In genomic region chr22:38823076-38823475, GRCh38 we compare ENCODE assay signal across 25 cellular contexts. TPM values are rescaled to one million over a fixed set of nuclear protein-coding genes. Genes with fewer than 3 reads are reported as not detected.
A peak's percentile ranks its signal among the peaks of the same experiment; 100 is the strongest.
DNase-seq lines count a peak whose midpoint lies in the region; ATAC-seq and TF ChIP-seq lines count a peak whose summit lies in the region.
"Had no signal": no experiment of that assay in that cellular context is flagged by ENCODE, and none has a peak within 500 bp of the region (broad histone marks: within the 10 kb centered on the region; RNA-seq: fewer than 3 reads in every experiment).

No MANE protein-coding gene starts in this region.

- no peak overlapping the region for H2BK15ac ChIP-seq in neuronal stem cell (ENCODE audit: low read length)

- H3K27me3 ChIP-seq in neuronal stem cell (ENCODE audit: control insufficient read depth in 3 of 3, insufficient read depth in 3 of 3, low read depth in 1 of 3, low read length in 3 of 3) (peaks cover 0 to 9% (median 0%) of the 10 kb centered on the region in 3 experiments), WERI-Rb-1 (ENCODE audit: insufficient read depth, low read depth, severe bottlenecking) (no peaks in the 10 kb centered on the region)
- H3K27me3 ChIP-seq: BE2C, BLaER1 had no signal

- H3K4ac ChIP-seq in neuronal stem cell (ENCODE audit: low read length): no peak overlapping the region

- H3K4me3 ChIP-seq in neuronal stem cell (ENCODE audit: low read length in 2 of 2) (no peak overlapping the region), WERI-Rb-1 (ENCODE audit: low read depth, low read length) (no peak overlapping the region)
- H3K4me3 ChIP-seq: BLaER1, GM12878 had no signal

- peak overlapping the region; percentile 54 for H3K18ac ChIP-seq in neuronal stem cell (ENCODE audit: low read length)

- POLR2A ChIA-PET in RWPE1 (lab: Yijun Ruan, JAX; ENCODE audit: low non-redundant PET): no interaction called here

- no peak overlapping the region for H2BK12ac ChIP-seq in neuronal stem cell (ENCODE audit: low read length)

- H3K4me1 ChIP-seq in neuronal stem cell (ENCODE audit: control insufficient read depth in 2 of 2, insufficient read depth in 1 of 2, low read depth in 1 of 2, low read length in 2 of 2): peaks cover 0 to 8% of the 10 kb centered on the region in 2 donors
- H3K4me1 ChIP-seq: BE2C had no signal

- H3K36me3 ChIP-seq in neuronal stem cell (replicated peaks in 1 of 2; ENCODE audit: control insufficient read depth in 2 of 2, insufficient read depth in 2 of 2, low read length in 2 of 2): no peaks in the 10 kb centered on the region
- H3K36me3 ChIP-seq in WERI-Rb-1: no peaks in the 10 kb centered on the region
- H3K36me3 ChIP-seq: BE2C, BLaER1 had no signal

- H4K91ac ChIP-seq in neuronal stem cell (ENCODE audit: low read depth, low read length, poor library complexity): no peak overlapping the region

- H2BK5ac ChIP-seq in neuronal stem cell (ENCODE audit: low read length): no peak overlapping the region

- no peak for ATAC-seq in GM18907 (IDR thresholded peaks at IDR 0.05; ENCODE audit: unreplicated experiment)
- ATAC-seq: GM12878 had no signal

- H3K9me3 Mint-ChIP-seq in chondrocyte (ENCODE audit: low read depth): no peaks in the 10 kb centered on the region

- intact Hi-C loops in posterior vena cava (cut with DNase I): no loop called here
- intact Hi-C loops in head of caudate nucleus (cut with DNase I): no loop called here

- H3K36me3 Mint-ChIP-seq in chondrocyte (ENCODE audit: low read depth): peaks cover 15% of the 10 kb centered on the region
- H3K36me3 Mint-ChIP-seq: CD14-positive monocyte had no signal

- no peaks in the 10 kb centered on the region for H3K9me3 ChIP-seq in neuronal stem cell (replicated peaks in 1 of 2; ENCODE audit: control insufficient read depth in 2 of 2, insufficient read depth in 1 of 2, low read depth in 1 of 2, low read length in 2 of 2)
- H3K9me3 ChIP-seq in WERI-Rb-1 (ENCODE audit: severe bottlenecking): no peaks in the 10 kb centered on the region
- H3K9me3 ChIP-seq: BE2C, BLaER1 had no signal

- no peak overlapping the region for H4K8ac ChIP-seq in neuronal stem cell (ENCODE audit: low read depth, low read length)

- peak overlapping the region; percentile 90 for H3K23ac ChIP-seq in neuronal stem cell (ENCODE audit: low read depth, low read length, poor library complexity)

- H3K79me1 ChIP-seq in neuronal stem cell (ENCODE audit: low read depth, low read length): no peaks in the 10 kb centered on the region

- CTCF ChIA-PET in RWPE1 (lab: Yijun Ruan, JAX): no interaction called here

- H3K4me1 Mint-ChIP-seq in chondrocyte (ENCODE audit: low read depth): peaks cover 2% of the 10 kb centered on the region
- H3K4me1 Mint-ChIP-seq: CD14-positive monocyte; CD4-positive, alpha-beta memory T cell; CD8-positive, alpha-beta memory T cell had no signal

- H2BK120ac ChIP-seq in neuronal stem cell (ENCODE audit: low read depth, low read length): no peak overlapping the region

- H2AK5ac ChIP-seq in neuronal stem cell (ENCODE audit: low read depth, low read length): no peak overlapping the region

- H3K9ac ChIP-seq in neuronal stem cell (ENCODE audit: low read depth, low read length, poor library complexity): peak overlapping the region; percentile 40
- H3K9ac ChIP-seq: BLaER1 had no signal

- H3K27ac ChIP-seq in neuronal stem cell (replicated peaks; ENCODE audit: low read length): no peak overlapping the region
- no peak overlapping the region for H3K27ac ChIP-seq in RWPE1
- H3K27ac ChIP-seq in WERI-Rb-1: no peak overlapping the region
- H3K27ac ChIP-seq: BLaER1 had no signal

- WGBS in neuronal stem cell (ENCODE audit: extremely low coverage in 2 of 2, insufficient read length in 2 of 2, insufficient replicate concordance in 1 of 2), 2 donors: no CpG with 5 or more reads among the region's 4 CpGs

- peaks cover 19% of the 10 kb centered on the region for H3K27me3 Mint-ChIP-seq in chondrocyte (ENCODE audit: low read depth)

- DNase-seq in chondrocyte (ENCODE audit: low spot score) (peak; percentile 77), neuronal stem cell (ENCODE audit: low spot score) (no peak), posterior vena cava (ENCODE audit: low spot score) (peak; percentile 71), RWPE1 (ENCODE audit: low spot score) (no peak), head of caudate nucleus (no peak), WERI-Rb-1 (no peak)
- DNase-seq: 8988T; ACHN; BE2C; C1 segment of cervical spinal cord; CD4-positive, alpha-beta memory T cell; CD4-positive, CD25-positive, alpha-beta regulatory T cell; CD8-positive, alpha-beta memory T cell; COR-L47; DMS 273 treated with DMSO at 0.1 percent for 48 hours; DMS153; DMS53; DMS79; DND-41; EL; GDM1 had no signal

- no peak overlapping the region for H2AFZ ChIP-seq in neuronal stem cell (ENCODE audit: low read length)

- H3K27ac Mint-ChIP-seq in chondrocyte (ENCODE audit: unreplicated experiment): no peak overlapping the region
- H3K27ac Mint-ChIP-seq: CD14-positive monocyte; CD4-positive, alpha-beta memory T cell; CD4-positive, CD25-positive, alpha-beta regulatory T cell; CD8-positive, alpha-beta memory T cell had no signal

- H3K4me3 Mint-ChIP-seq in chondrocyte (ENCODE audit: unreplicated experiment): no peak overlapping the region
- H3K4me3 Mint-ChIP-seq: CD14-positive monocyte; CD4-positive, CD25-positive, alpha-beta regulatory T cell; CD8-positive, alpha-beta memory T cell had no signal

- TF ChIP-seq CTCF in chondrocyte (IDR thresholded peaks at IDR 0.05): no peak
- no peak for TF ChIP-seq CTCF in RWPE1 (conservative IDR thresholded peaks at IDR 0.05; ENCODE audit: low read depth)
- TF ChIP-seq CTCF in WERI-Rb-1 (IDR thresholded peaks at IDR 0.05; ENCODE audit: low read depth, low read length): no peak

- H3K4me2 ChIP-seq in neuronal stem cell (ENCODE audit: insufficient read depth, low read length, poor library complexity, severe bottlenecking): no peak overlapping the region
- H3K4me2 ChIP-seq: BLaER1 had no signal

- H3K14ac ChIP-seq in neuronal stem cell (ENCODE audit: low read length): peak overlapping the region; percentile 92

RNA-seq across cellular contexts. Expression of gene NPTXR, which starts 20.8 kb away (rescaled TPM):
- total RNA-seq in chondrocyte (23.4 to 37.5 TPM (median 35.0 TPM) in 3 replicates), posterior vena cava (1 to 10 TPM; 8.3 to 8.4 TPM)
- polyA plus RNA-seq in neuronal stem cell (2013, experiment 1 of 2): 3.7 TPM
- 3.7 TPM for polyA plus RNA-seq in neuronal stem cell (2013, experiment 2 of 2)
- polyA plus RNA-seq: CD14-positive monocyte had no signal

RNA-seq across cellular contexts. Expression of gene DNAL4, which starts 29.1 kb away (rescaled TPM):
- total RNA-seq in chondrocyte: 10.8 to 14.3 TPM (median 11.8 TPM) in 3 replicates
- 23.4 TPM for polyA plus RNA-seq in neuronal stem cell (2013, experiment 1 of 2)
- 22.3 TPM for polyA plus RNA-seq in neuronal stem cell (2013, experiment 2 of 2)
- total RNA-seq in posterior vena cava: 1 to 10 TPM; 5.9 to 8.3 TPM

RNA-seq across cellular contexts. Expression of gene CBX6, which starts 48.9 kb away (rescaled TPM):
- total RNA-seq in chondrocyte (80.1 to 110 TPM (median 82.9 TPM) in 3 replicates), posterior vena cava (100 to 1,000 TPM in 1 of 2 donors, 10 to 100 TPM in 1; 98.0 to 105 TPM)
- 12.0 TPM for polyA plus RNA-seq in neuronal stem cell (2013, experiment 1 of 2)
- 12.4 TPM for polyA plus RNA-seq in neuronal stem cell (2013, experiment 2 of 2)

Comparison
In these comparisons a context has a peak if more than half of its experiments do, and no peak if none do; other contexts are left out.
1. DNase-seq: peak in chondrocyte (single experiment) and posterior vena cava (single experiment); none in neuronal stem cell (single experiment), RWPE1 (single experiment), head of caudate nucleus (0 of 42) and WERI-Rb-1 (single experiment).